18 cellular contexts compared by ENCODE assay signal in genomic region chr15:31408724-31409123, GRCh38.
DNase-seq lines count a peak whose midpoint lies in the region; TF ChIP-seq lines count a peak whose summit lies in the region.
"Had no signal": no experiment of that assay in that cellular context is flagged by ENCODE, and none has a peak within 500 bp of the region (broad histone marks: within the 10 kb centered on the region; RNA-seq: fewer than 3 reads in every experiment).

No MANE protein-coding gene starts in this region.

- no CpG with 5 or more reads among the region's 3 CpGs for WGBS in neuronal stem cell (ENCODE audit: extremely low coverage in 2 of 2, insufficient read length in 2 of 2, insufficient replicate concordance in 1 of 2), 2 donors

- in situ Hi-C loops in brain microvascular endothelial cell (cut with HindIII; ENCODE audit: low pct_ligation_motif_present, low sequenced_read_pairs), result no loop called here

- DNase-seq in activated naive CD4-positive, alpha-beta T cell treated with anti-CD3 and anti-CD28 coated beads, Interleukin-2, amount 10 ng/mL, durations not matched to agents 7 days and 5 days, result no peak
- no peak for DNase-seq in activated naive CD4-positive, alpha-beta T cell treated with anti-CD3 and anti-CD28 coated beads, Interleukin-2, amount 50 U/mL, for 16 hours
- DNase-seq in brain microvascular endothelial cell (no peak), neuronal stem cell (ENCODE audit: low spot score) (no peak)
- DNase-seq: ACHN; BE2C; C1 segment of cervical spinal cord; CD4-positive, alpha-beta memory T cell; CD4-positive, CD25-positive, alpha-beta regulatory T cell; CD8-positive, alpha-beta memory T cell; COR-L47; DMS79 treated with DMSO at 0.1 percent for 48 hours; GF-D8 had no signal

- no peak overlapping the region for H2BK120ac ChIP-seq in neuronal stem cell (ENCODE audit: low read depth, low read length)

- H3K36me3 Mint-ChIP-seq in activated naive CD4-positive, alpha-beta T cell treated with anti-CD3 and anti-CD28 coated beads, Interleukin-2, amount 10 ng/mL, durations not matched to agents 7 days and 5 days, result peaks cover 13% of the 10 kb centered on the region
- H3K36me3 Mint-ChIP-seq: CD4-positive, CD25-positive, alpha-beta regulatory T cell had no signal

- peaks cover 26% of the 10 kb centered on the region for H3K4me1 Mint-ChIP-seq in activated naive CD4-positive, alpha-beta T cell treated with anti-CD3 and anti-CD28 coated beads, Interleukin-2, amount 10 ng/mL, durations not matched to agents 7 days and 5 days

- H3K4ac ChIP-seq in neuronal stem cell (ENCODE audit: low read length), result no peak overlapping the region

- H4K91ac ChIP-seq in neuronal stem cell (ENCODE audit: low read depth, low read length, poor library complexity), result no peak overlapping the region

- H2BK5ac ChIP-seq in neuronal stem cell (ENCODE audit: low read length), result no peak overlapping the region

- no peak overlapping the region for H3K23ac ChIP-seq in neuronal stem cell (ENCODE audit: low read depth, low read length, poor library complexity)

- H2AFZ ChIP-seq in ACC112 (ENCODE audit: low read length, unreplicated experiment), result no peak overlapping the region
- H2AFZ ChIP-seq in neuronal stem cell (ENCODE audit: low read length), result no peak overlapping the region

- H3K79me1 ChIP-seq in neuronal stem cell (ENCODE audit: low read depth, low read length), result no peaks in the 10 kb centered on the region

- H3K4me2 ChIP-seq in neuronal stem cell (ENCODE audit: insufficient read depth, low read length, poor library complexity, severe bottlenecking), result no peak overlapping the region
- H3K4me2 ChIP-seq: A549, BLaER1 had no signal

- H3K27ac Mint-ChIP-seq in activated naive CD4-positive, alpha-beta T cell treated with anti-CD3 and anti-CD28 coated beads, Interleukin-2, amount 10 ng/mL, durations not matched to agents 7 days and 5 days, result peak overlapping the region; percentile 60
- H3K27ac Mint-ChIP-seq: CD4-positive, alpha-beta memory T cell had no signal

- peaks cover 19% of the 10 kb centered on the region for H3K27me3 Mint-ChIP-seq in activated naive CD4-positive, alpha-beta T cell treated with anti-CD3 and anti-CD28 coated beads, Interleukin-2, amount 10 ng/mL, durations not matched to agents 7 days and 5 days

- H2BK12ac ChIP-seq in neuronal stem cell (ENCODE audit: low read length), result no peak overlapping the region

- no peak overlapping the region for H3K4me3 Mint-ChIP-seq in activated naive CD4-positive, alpha-beta T cell treated with anti-CD3 and anti-CD28 coated beads, Interleukin-2, amount 10 ng/mL, durations not matched to agents 7 days and 5 days
- H3K4me3 Mint-ChIP-seq: CD14-positive monocyte; CD4-positive, alpha-beta memory T cell; CD8-positive, alpha-beta memory T cell had no signal

- no peak overlapping the region for H3K18ac ChIP-seq in neuronal stem cell (ENCODE audit: low read length)

- H4K8ac ChIP-seq in neuronal stem cell (ENCODE audit: low read depth, low read length), result no peak overlapping the region

- no peaks in the 10 kb centered on the region for H3K9me3 ChIP-seq in neuronal stem cell (replicated peaks in 1 of 2; ENCODE audit: control insufficient read depth in 2 of 2, insufficient read depth in 1 of 2, low read depth in 1 of 2, low read length in 2 of 2)

- H3K79me2 ChIP-seq in ACC112 (ENCODE audit: control insufficient read depth, insufficient read depth, low read length, unreplicated experiment), result no peaks in the 10 kb centered on the region

- no peak overlapping the region for H3K14ac ChIP-seq in neuronal stem cell (ENCODE audit: low read length)

- H2AK5ac ChIP-seq in neuronal stem cell (ENCODE audit: low read depth, low read length), result no peak overlapping the region

- H3K4me3 ChIP-seq in ACC112 (ENCODE audit: low read depth, low read length) (no peak overlapping the region), brain microvascular endothelial cell (ENCODE audit: low read depth, low read length) (no peak overlapping the region), neuronal stem cell (ENCODE audit: low read length in 2 of 2) (no peak overlapping the region)
- H3K4me3 ChIP-seq: A549, BLaER1 had no signal

- TF ChIP-seq CTCF in brain microvascular endothelial cell (IDR thresholded peaks at IDR 0.05; ENCODE audit: low read depth, low read length, missing control alignments), result no peak

- peaks cover 27% of the 10 kb centered on the region for H3K4me1 ChIP-seq in ACC112 (ENCODE audit: control insufficient read depth, insufficient read depth, low read length, unreplicated experiment)
- peaks cover 0 to 2% of the 10 kb centered on the region in 2 donors for H3K4me1 ChIP-seq in neuronal stem cell (ENCODE audit: control insufficient read depth in 2 of 2, insufficient read depth in 1 of 2, low read depth in 1 of 2, low read length in 2 of 2)
- H3K4me1 ChIP-seq: BE2C had no signal

- H3K9ac ChIP-seq in neuronal stem cell (ENCODE audit: low read depth, low read length, poor library complexity), result no peak overlapping the region
- H3K9ac ChIP-seq: BLaER1 had no signal

- H3K36me3 ChIP-seq in ACC112 (ENCODE audit: insufficient read depth, low read length), result peaks cover 6% of the 10 kb centered on the region; the same call in 1 of the 2 replicates
- H3K36me3 ChIP-seq in brain microvascular endothelial cell (replicated peaks), result no peaks in the 10 kb centered on the region
- H3K36me3 ChIP-seq in neuronal stem cell (replicated peaks in 1 of 2; ENCODE audit: control insufficient read depth in 2 of 2, insufficient read depth in 2 of 2, low read length in 2 of 2), result no peaks in the 10 kb centered on the region
- H3K36me3 ChIP-seq: BE2C, BLaER1 had no signal

- no peak overlapping the region for H2BK15ac ChIP-seq in neuronal stem cell (ENCODE audit: low read length)

- CTCF ChIA-PET in activated naive CD4-positive, alpha-beta T cell treated with anti-CD3 and anti-CD28 coated beads, Interleukin-2, amount 10 ng/mL, durations not matched to agents 7 days and 5 days (lab: Charles Lee), result no interaction called here

- no peaks in the 10 kb centered on the region for H3K27me3 ChIP-seq in ACC112 (ENCODE audit: insufficient read depth, low read length)
- no peaks in the 10 kb centered on the region for H3K27me3 ChIP-seq in brain microvascular endothelial cell (replicated peaks)
- H3K27me3 ChIP-seq in neuronal stem cell (ENCODE audit: control insufficient read depth in 3 of 3, insufficient read depth in 3 of 3, low read depth in 1 of 3, low read length in 3 of 3), result no peaks in the 10 kb centered on the region
- H3K27me3 ChIP-seq: BE2C, BLaER1 had no signal

- H3K9me3 Mint-ChIP-seq in activated naive CD4-positive, alpha-beta T cell treated with anti-CD3 and anti-CD28 coated beads, Interleukin-2, amount 10 ng/mL, durations not matched to agents 7 days and 5 days, result peaks cover 22% of the 10 kb centered on the region

- H3K27ac ChIP-seq in ACC112 (ENCODE audit: low read depth, low read length) (peak overlapping the region; percentile 86), brain microvascular endothelial cell (peak overlapping the region; percentile 8), neuronal stem cell (replicated peaks; ENCODE audit: low read length) (no peak overlapping the region)
- H3K27ac ChIP-seq: 22Rv1, A549, BLaER1 had no signal
